ENCODE assay signal across 1 cellular context in genomic region chr1:3672231-3672970, GRCh38.
TF ChIP-seq lines count a peak whose summit lies in the region.

No MANE protein-coding gene starts in this region.

TF ChIP-seq in WTC11, 78 proteins besides CTCF, POLR2A, EP300 and RAD21 (continued from another document):
- TF ChIP-seq ARID4B (CRISPR knock-in tag; IDR thresholded peaks at IDR 0.05; ENCODE audit: borderline replicate concordance), result no peak
